ENCODE assay signal across 21 cellular contexts in genomic region chr9:37514999-37515398, GRCh38. TPM values are rescaled to one million over a fixed set of nuclear protein-coding genes. Genes with fewer than 3 reads are reported as not detected.
DNase-seq lines count a peak whose midpoint lies in the region; TF ChIP-seq lines count a peak whose summit lies in the region.
"Had no signal": no experiment of that assay in that cellular context is flagged by ENCODE, and none has a peak within 500 bp of the region (broad histone marks: within the 10 kb centered on the region; RNA-seq: fewer than 3 reads in every experiment).

No MANE protein-coding gene starts in this region.

- H4K20me1 ChIP-seq in OCI-LY1 (ENCODE audit: insufficient read depth, low read length) = no peaks in the 10 kb centered on the region

- POLR2A ChIA-PET in activated CD4-positive, alpha-beta T cell treated with anti-CD3 and anti-CD28 coated beads, Interleukin-2, amount 10 ng/mL, durations not matched to agents 7 days and 5 days (lab: Charles Lee) = no interaction called here

- H3K27ac ChIP-seq in OCI-LY1 (ENCODE audit: low read depth, low read length, poor library complexity, severe bottlenecking) = peak overlapping the region; percentile 45
- no peak overlapping the region for H3K27ac ChIP-seq in duodenal mucosa (ENCODE audit: low read depth, low read length)
- no peak overlapping the region for H3K27ac ChIP-seq in vagina

- CTCF ChIA-PET in activated CD4-positive, alpha-beta T cell treated with anti-CD3 and anti-CD28 coated beads, Interleukin-2, amount 10 ng/mL, durations not matched to agents 7 days and 5 days (lab: Charles Lee) = interaction anchor here (0.9 kb wide), 1 partner anchor 59 kb away, joined by 3 read pairs; no protein-coding TSS in a partner anchor

- no peaks in the 10 kb centered on the region for H3K36me3 Mint-ChIP-seq in activated CD4-positive, alpha-beta T cell treated with anti-CD3 and anti-CD28 coated beads, Interleukin-2, amount 10 ng/mL, durations not matched to agents 7 days and 5 days (ENCODE audit: low read depth)

- H3K4me3 ChIP-seq in OCI-LY1 (ENCODE audit: low read depth, low read length, poor library complexity, severe bottlenecking) = no peak overlapping the region
- H3K4me3 ChIP-seq in duodenal mucosa (ENCODE audit: low read depth in 1 of 2, low read length in 2 of 2) = peak overlapping the region; percentile 58
- H3K4me3 ChIP-seq in vagina = no peak overlapping the region

- intact Hi-C loops in posterior vena cava (cut with DNase I) = no loop called here
- intact Hi-C loops in vagina (cut with DNase I) = no loop called here

- peak overlapping the region; percentile 17 for H3K4me3 Mint-ChIP-seq in activated CD4-positive, alpha-beta T cell treated with anti-CD3 and anti-CD28 coated beads, Interleukin-2, amount 10 ng/mL, durations not matched to agents 7 days and 5 days
- H3K4me3 Mint-ChIP-seq: B cell; CD4-positive, CD25-positive, alpha-beta regulatory T cell had no signal

- no peaks in the 10 kb centered on the region for H3K27me3 Mint-ChIP-seq in activated CD4-positive, alpha-beta T cell treated with anti-CD3 and anti-CD28 coated beads, Interleukin-2, amount 10 ng/mL, durations not matched to agents 7 days and 5 days
- H3K27me3 Mint-ChIP-seq: B cell; CD4-positive, CD25-positive, alpha-beta regulatory T cell had no signal

- no peak overlapping the region for H2AFZ ChIP-seq in OCI-LY1 (ENCODE audit: low read length)

- DNase-seq in activated CD4-positive, alpha-beta T cell treated with anti-CD3 and anti-CD28 coated beads, Interleukin-2, amount 10 ng/mL, durations not matched to agents 7 days and 5 days = peak; percentile 18
- DNase-seq in activated CD4-positive, alpha-beta T cell treated with anti-CD3 and anti-CD28 coated beads for 48 hours = no peak
- DNase-seq in posterior vena cava (ENCODE audit: low spot score) (peak; percentile 14), OCI-M1 (lab: John Stamatoyannopoulos, UW) (no peak), vagina (ENCODE audit: extremely low spot score in 2 of 2) (no peak), epidermal melanocyte (ENCODE audit: insufficient read length, low spot score) (no peak)
- DNase-seq: 8988T; DMS153; EL; MM.1S; NCI-H1105; NCI-H2081; NCI-H2171 treated with DMSO at 0.1 percent for 48 hours; NCI-H446; NK-92 treated with Interleukin-12 subunit alpha and Interleukin-12 subunit beta, amount 100 ng/mL, for 24 hours; RPMI8226; SHP77 treated with DMSO at 0.1 percent for 48 hours had no signal

- no peaks in the 10 kb centered on the region for H3F3A ChIP-seq in OCI-LY1 (ENCODE audit: insufficient read depth, low read length)

- TF ChIP-seq POLR2A in vagina (IDR thresholded peaks at IDR 0.05) = no peak

- H3K9ac ChIP-seq in OCI-LY1 (ENCODE audit: low read length) (no peak overlapping the region; the same call in 1 of the 2 replicates), duodenal mucosa (ENCODE audit: low read depth in 1 of 2, low read length in 2 of 2) (no peak overlapping the region)

- H3K27ac Mint-ChIP-seq in activated CD4-positive, alpha-beta T cell treated with anti-CD3 and anti-CD28 coated beads, Interleukin-2, amount 10 ng/mL, durations not matched to agents 7 days and 5 days = peak overlapping the region; percentile 74
- H3K27ac Mint-ChIP-seq: B cell had no signal

- H3K36me3 ChIP-seq in OCI-LY1 (ENCODE audit: insufficient read depth, low read length) (peaks cover 20% of the 10 kb centered on the region), duodenal mucosa (ENCODE audit: control insufficient read depth in 1 of 2, insufficient read depth in 2 of 2, low read length in 2 of 2) (peaks cover 0 to 8% of the 10 kb centered on the region in 2 donors), vagina (peaks cover 0 to 9% of the 10 kb centered on the region in 2 donors)

- no peaks in the 10 kb centered on the region for H3K9me3 ChIP-seq in OCI-LY1 (ENCODE audit: low read length)
- H3K9me3 ChIP-seq in duodenal mucosa (ENCODE audit: control insufficient read depth in 1 of 2, low read length in 2 of 2) = no peaks in the 10 kb centered on the region
- H3K9me3 ChIP-seq in vagina = no peaks in the 10 kb centered on the region

- TF ChIP-seq CTCF in OCI-LY1 (IDR thresholded peaks at IDR 0.05; ENCODE audit: low read length) (no peak), vagina (IDR thresholded peaks at IDR 0.05) (no peak)

- no peaks in the 10 kb centered on the region for H3K27me3 ChIP-seq in OCI-LY1 (ENCODE audit: insufficient read depth, low read length)
- H3K27me3 ChIP-seq in duodenal mucosa (ENCODE audit: control insufficient read depth in 1 of 2, insufficient read depth in 2 of 2, low read length in 2 of 2) = no peaks in the 10 kb centered on the region
- H3K27me3 ChIP-seq in vagina = no peaks in the 10 kb centered on the region

- no peak overlapping the region; the same call in 1 of the 2 replicates for H3K4me2 ChIP-seq in OCI-LY1 (ENCODE audit: low read length)

- H3K79me2 ChIP-seq in OCI-LY1 (ENCODE audit: insufficient read depth, low read length) = no peaks in the 10 kb centered on the region

- no peaks in the 10 kb centered on the region for H3K9me2 ChIP-seq in OCI-LY1 (ENCODE audit: low read depth, low read length)

- H3K4me1 ChIP-seq in OCI-LY1 (ENCODE audit: insufficient read depth, low read length, severe bottlenecking) = peaks cover 39% of the 10 kb centered on the region
- no peaks in the 10 kb centered on the region for H3K4me1 ChIP-seq in duodenal mucosa (ENCODE audit: control insufficient read depth in 1 of 2, insufficient read depth in 2 of 2, low read length in 2 of 2)
- H3K4me1 ChIP-seq in vagina = no peaks in the 10 kb centered on the region

- no peaks in the 10 kb centered on the region for H3K9me3 Mint-ChIP-seq in activated CD4-positive, alpha-beta T cell treated with anti-CD3 and anti-CD28 coated beads, Interleukin-2, amount 10 ng/mL, durations not matched to agents 7 days and 5 days
- H3K9me3 Mint-ChIP-seq: CD4-positive, CD25-positive, alpha-beta regulatory T cell had no signal

- peaks cover 11% of the 10 kb centered on the region for H3K4me1 Mint-ChIP-seq in activated CD4-positive, alpha-beta T cell treated with anti-CD3 and anti-CD28 coated beads, Interleukin-2, amount 10 ng/mL, durations not matched to agents 7 days and 5 days
- H3K4me1 Mint-ChIP-seq: CD4-positive, CD25-positive, alpha-beta regulatory T cell had no signal

RNA-seq across cellular contexts. Expression of gene POLR1E, which starts 29.3 kb away (rescaled TPM):
- total RNA-seq in activated CD4-positive, alpha-beta T cell treated with anti-CD3 and anti-CD28 coated beads, Interleukin-2, amount 10 ng/mL, durations not matched to agents 7 days and 5 days = 10 to 100 TPM; 35.8 to 36.3 TPM
- total RNA-seq in posterior vena cava = 10 to 100 TPM; 16.9 to 18.5 TPM
- 12.3 TPM for total RNA-seq in vagina

RNA-seq across cellular contexts. Expression of gene ZBTB5, which starts 49.7 kb away (rescaled TPM):
- total RNA-seq in activated CD4-positive, alpha-beta T cell treated with anti-CD3 and anti-CD28 coated beads, Interleukin-2, amount 10 ng/mL, durations not matched to agents 7 days and 5 days = 10 to 100 TPM; 10.0 to 10.2 TPM
- total RNA-seq in posterior vena cava (1 to 10 TPM; 6.9 to 7.4 TPM), vagina (17.9 TPM)

Comparison
In these comparisons a context has a peak if more than half of its experiments do, and no peak if none do; other contexts are left out.
1. DNase-seq: peak in activated CD4-positive, alpha-beta T cell treated with anti-CD3 and anti-CD28 coated beads, Interleukin-2, amount 10 ng/mL, durations not matched to agents 7 days and 5 days (single experiment) and posterior vena cava (single experiment); none in activated CD4-positive, alpha-beta T cell treated with anti-CD3 and anti-CD28 coated beads for 48 hours (single experiment), OCI-M1 (single experiment), vagina (0 of 2) and epidermal melanocyte (single experiment).
2. H3K4me3 ChIP-seq: peak in duodenal mucosa (2 of 2); none in OCI-LY1 (single experiment) and vagina (0 of 2).